1 cellular context compared by ENCODE assay signal in the genomic region with DNA sequence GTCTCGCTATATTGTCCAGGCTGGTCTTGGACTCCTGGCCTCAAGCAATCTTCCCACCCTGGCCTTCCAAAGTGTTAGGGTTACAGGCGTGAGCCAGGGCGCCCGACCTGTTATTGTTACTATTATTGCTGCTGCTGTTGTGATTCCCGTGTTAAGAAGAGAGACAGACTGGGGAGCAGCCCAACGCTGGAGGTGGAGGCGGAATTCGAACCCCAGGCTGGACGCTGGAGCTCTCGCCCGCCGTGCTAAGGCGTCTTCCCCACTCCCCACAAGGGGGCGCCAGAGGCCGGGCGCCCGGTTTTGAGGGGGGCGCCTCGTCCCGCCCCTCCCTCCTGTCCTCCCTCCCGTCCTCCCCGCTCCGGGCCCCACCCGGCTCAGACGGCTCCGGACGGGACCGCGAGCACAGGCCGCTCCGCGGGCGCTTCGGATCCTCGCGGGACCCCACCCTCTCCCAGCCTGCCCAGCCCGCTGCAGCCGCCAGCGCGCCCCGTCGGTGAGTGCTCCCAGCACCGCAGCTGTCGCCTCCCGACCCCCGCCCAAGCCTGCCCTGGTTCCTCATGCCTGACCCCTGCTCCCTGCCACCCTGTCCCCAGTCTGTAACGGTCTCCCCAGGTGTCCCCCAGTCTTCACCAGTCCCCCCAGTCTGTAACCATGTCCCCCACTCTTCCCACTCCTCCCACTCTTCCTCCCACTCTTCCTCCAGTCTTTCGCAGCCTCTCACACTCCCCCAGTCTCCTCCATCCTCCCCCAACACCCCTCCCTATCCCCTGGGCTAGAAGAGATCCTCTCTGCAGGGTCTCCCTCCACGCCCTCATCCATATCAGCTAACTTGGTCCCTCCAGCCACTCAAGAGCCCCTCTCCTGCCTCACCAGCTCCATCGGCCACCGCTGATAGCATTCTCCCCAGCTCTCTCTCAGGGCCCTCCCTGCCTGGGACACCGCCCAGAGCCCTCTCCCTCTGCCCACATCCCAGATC.
TF ChIP-seq lines count a peak whose summit lies in the region.

A gene with protein sequence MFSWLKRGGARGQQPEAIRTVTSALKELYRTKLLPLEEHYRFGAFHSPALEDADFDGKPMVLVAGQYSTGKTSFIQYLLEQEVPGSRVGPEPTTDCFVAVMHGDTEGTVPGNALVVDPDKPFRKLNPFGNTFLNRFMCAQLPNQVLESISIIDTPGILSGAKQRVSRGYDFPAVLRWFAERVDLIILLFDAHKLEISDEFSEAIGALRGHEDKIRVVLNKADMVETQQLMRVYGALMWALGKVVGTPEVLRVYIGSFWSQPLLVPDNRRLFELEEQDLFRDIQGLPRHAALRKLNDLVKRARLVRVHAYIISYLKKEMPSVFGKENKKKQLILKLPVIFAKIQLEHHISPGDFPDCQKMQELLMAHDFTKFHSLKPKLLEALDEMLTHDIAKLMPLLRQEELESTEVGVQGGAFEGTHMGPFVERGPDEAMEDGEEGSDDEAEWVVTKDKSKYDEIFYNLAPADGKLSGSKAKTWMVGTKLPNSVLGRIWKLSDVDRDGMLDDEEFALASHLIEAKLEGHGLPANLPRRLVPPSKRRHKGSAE (plus strand): TSS at position 377 of the 976 bp plus-strand sequence. CDS start 3,191 bp downstream, outside the sequence.

TF ChIP-seq in HepG2, 621 proteins besides CTCF, POLR2A, EP300 and RAD21 (continued from another document):
- TF ChIP-seq, protein P1, sequence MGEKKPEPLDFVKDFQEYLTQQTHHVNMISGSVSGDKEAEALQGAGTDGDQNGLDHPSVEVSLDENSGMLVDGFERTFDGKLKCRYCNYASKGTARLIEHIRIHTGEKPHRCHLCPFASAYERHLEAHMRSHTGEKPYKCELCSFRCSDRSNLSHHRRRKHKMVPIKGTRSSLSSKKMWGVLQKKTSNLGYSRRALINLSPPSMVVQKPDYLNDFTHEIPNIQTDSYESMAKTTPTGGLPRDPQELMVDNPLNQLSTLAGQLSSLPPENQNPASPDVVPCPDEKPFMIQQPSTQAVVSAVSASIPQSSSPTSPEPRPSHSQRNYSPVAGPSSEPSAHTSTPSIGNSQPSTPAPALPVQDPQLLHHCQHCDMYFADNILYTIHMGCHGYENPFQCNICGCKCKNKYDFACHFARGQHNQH (CRISPR knock-in tag; IDR thresholded peaks at IDR 0.05): 0 out of 2 replicates have a peak, but pooled peaks have one; percentile 27
- no peak for TF ChIP-seq HHEX (CRISPR knock-in tag; IDR thresholded peaks at IDR 0.05)
- TF ChIP-seq ZNF446 (CRISPR knock-in tag; IDR thresholded peaks at IDR 0.05): no peak
- TF ChIP-seq, protein P2, sequence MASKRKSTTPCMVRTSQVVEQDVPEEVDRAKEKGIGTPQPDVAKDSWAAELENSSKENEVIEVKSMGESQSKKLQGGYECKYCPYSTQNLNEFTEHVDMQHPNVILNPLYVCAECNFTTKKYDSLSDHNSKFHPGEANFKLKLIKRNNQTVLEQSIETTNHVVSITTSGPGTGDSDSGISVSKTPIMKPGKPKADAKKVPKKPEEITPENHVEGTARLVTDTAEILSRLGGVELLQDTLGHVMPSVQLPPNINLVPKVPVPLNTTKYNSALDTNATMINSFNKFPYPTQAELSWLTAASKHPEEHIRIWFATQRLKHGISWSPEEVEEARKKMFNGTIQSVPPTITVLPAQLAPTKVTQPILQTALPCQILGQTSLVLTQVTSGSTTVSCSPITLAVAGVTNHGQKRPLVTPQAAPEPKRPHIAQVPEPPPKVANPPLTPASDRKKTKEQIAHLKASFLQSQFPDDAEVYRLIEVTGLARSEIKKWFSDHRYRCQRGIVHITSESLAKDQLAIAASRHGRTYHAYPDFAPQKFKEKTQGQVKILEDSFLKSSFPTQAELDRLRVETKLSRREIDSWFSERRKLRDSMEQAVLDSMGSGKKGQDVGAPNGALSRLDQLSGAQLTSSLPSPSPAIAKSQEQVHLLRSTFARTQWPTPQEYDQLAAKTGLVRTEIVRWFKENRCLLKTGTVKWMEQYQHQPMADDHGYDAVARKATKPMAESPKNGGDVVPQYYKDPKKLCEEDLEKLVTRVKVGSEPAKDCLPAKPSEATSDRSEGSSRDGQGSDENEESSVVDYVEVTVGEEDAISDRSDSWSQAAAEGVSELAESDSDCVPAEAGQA (IDR thresholded peaks at IDR 0.05; ENCODE audit: low read depth): no peak
- TF ChIP-seq, protein P2 (CRISPR knock-in tag; IDR thresholded peaks at IDR 0.05; ENCODE audit: borderline replicate concordance): no peak
- TF ChIP-seq PHF20 (CRISPR knock-in tag; IDR thresholded peaks at IDR 0.05): no peak
- TF ChIP-seq ZNF121 (CRISPR knock-in tag; IDR thresholded peaks at IDR 0.05): peak; percentile 54; the same call in 1 of the 2 replicates
- no peak for TF ChIP-seq ZNF20 (CRISPR knock-in tag; IDR thresholded peaks at IDR 0.05)
- no peak for TF ChIP-seq KLF12 (CRISPR knock-in tag; IDR thresholded peaks at IDR 0.05; ENCODE audit: borderline replicate concordance)
- TF ChIP-seq, protein P3, sequence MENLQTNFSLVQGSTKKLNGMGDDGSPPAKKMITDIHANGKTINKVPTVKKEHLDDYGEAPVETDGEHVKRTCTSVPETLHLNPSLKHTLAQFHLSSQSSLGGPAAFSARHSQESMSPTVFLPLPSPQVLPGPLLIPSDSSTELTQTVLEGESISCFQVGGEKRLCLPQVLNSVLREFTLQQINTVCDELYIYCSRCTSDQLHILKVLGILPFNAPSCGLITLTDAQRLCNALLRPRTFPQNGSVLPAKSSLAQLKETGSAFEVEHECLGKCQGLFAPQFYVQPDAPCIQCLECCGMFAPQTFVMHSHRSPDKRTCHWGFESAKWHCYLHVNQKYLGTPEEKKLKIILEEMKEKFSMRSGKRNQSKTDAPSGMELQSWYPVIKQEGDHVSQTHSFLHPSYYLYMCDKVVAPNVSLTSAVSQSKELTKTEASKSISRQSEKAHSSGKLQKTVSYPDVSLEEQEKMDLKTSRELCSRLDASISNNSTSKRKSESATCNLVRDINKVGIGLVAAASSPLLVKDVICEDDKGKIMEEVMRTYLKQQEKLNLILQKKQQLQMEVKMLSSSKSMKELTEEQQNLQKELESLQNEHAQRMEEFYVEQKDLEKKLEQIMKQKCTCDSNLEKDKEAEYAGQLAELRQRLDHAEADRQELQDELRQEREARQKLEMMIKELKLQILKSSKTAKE (CRISPR knock-in tag; IDR thresholded peaks at IDR 0.05; ENCODE audit: borderline replicate concordance): no peak
